ENCODE assay signal across 8 cellular contexts in genomic region chr3:98902341-98902740, GRCh38. TPM values are rescaled to one million over a fixed set of nuclear protein-coding genes. Genes with fewer than 3 reads are reported as not detected.
DNase-seq lines count a peak whose midpoint lies in the region; ATAC-seq and TF ChIP-seq lines count a peak whose summit lies in the region.

No MANE protein-coding gene starts in this region.

- peaks cover 74% of the 10 kb centered on the region for H3K79me2 ChIP-seq in PC-3 (ENCODE audit: low read length)

- no peaks in the 10 kb centered on the region for H3K9me3 Mint-ChIP-seq in progenitor cell of endocrine pancreas (ENCODE audit: low read depth)

- intact Hi-C loops in PC-3 (cut with micrococcal nuclease) (loop anchor here (5.0 kb wide), 1 partner anchor 310 kb away; the partner anchor contains the start of gene CPOX), sciatic nerve (cut with DNase I) (no loop called here)

- H3K4me3 ChIP-seq in GM08714 (ENCODE audit: low read length): peak overlapping the region; percentile 63
- peak overlapping the region; percentile 75 for H3K4me3 ChIP-seq in PC-3 (ENCODE audit: low read length)
- peak overlapping the region; percentile 68 for H3K4me3 ChIP-seq in epithelial cell of proximal tubule (ENCODE audit: low read depth, low read length)

- TF ChIP-seq CTCF in PC-3 (conservative IDR thresholded peaks at IDR 0.05; ENCODE audit: low read depth, low read length): no peak
- TF ChIP-seq CTCF in epithelial cell of proximal tubule (conservative IDR thresholded peaks at IDR 0.05; ENCODE audit: low read depth, low read length): no peak
- no peak for TF ChIP-seq CTCF in progenitor cell of endocrine pancreas (IDR thresholded peaks at IDR 0.05; ENCODE audit: unreplicated experiment)

- peak overlapping the region; percentile 67 for H3K27ac ChIP-seq in PC-3 (ENCODE audit: low read length)

- ATAC-seq in PC-3 (no peak), HG02588 (IDR thresholded peaks at IDR 0.05; ENCODE audit: unreplicated experiment) (no peak), sciatic nerve (no peak), GM19324 (IDR thresholded peaks at IDR 0.05; ENCODE audit: low FRiP score, unreplicated experiment) (no peak)

- H3K9me2 ChIP-seq in PC-3 (replicated peaks; ENCODE audit: low read length): no peaks in the 10 kb centered on the region

- peak overlapping the region; percentile 94 for H3K4me2 ChIP-seq in PC-3 (ENCODE audit: low read length)

- peaks cover 45% of the 10 kb centered on the region for H3K4me1 ChIP-seq in PC-3 (ENCODE audit: insufficient read depth, low read length)

- no peaks in the 10 kb centered on the region for H3K9me3 ChIP-seq in PC-3 (ENCODE audit: low read length)

- peaks cover 24% of the 10 kb centered on the region for H3K4me1 Mint-ChIP-seq in progenitor cell of endocrine pancreas (ENCODE audit: low read depth)

- H3K4me3 Mint-ChIP-seq in progenitor cell of endocrine pancreas (ENCODE audit: low read depth): peak overlapping the region; percentile 97

- DNase-seq in PC-3 (no peak), epithelial cell of proximal tubule (ENCODE audit: low read depth) (no peak), progenitor cell of endocrine pancreas (ENCODE audit: low spot score, unreplicated experiment) (no peak), sciatic nerve (ENCODE audit: low spot score) (no peak)
- DNase-seq in activated CD4-positive, alpha-beta T cell treated with anti-CD3 and anti-CD28 coated beads, Interleukin-2, amount 50 U/mL, for 1 hour: no peak

- no peaks in the 10 kb centered on the region for H3K27me3 ChIP-seq in PC-3 (ENCODE audit: low read length)

- BruUV-seq in PC-3 (replicated peaks; lab: Mats Ljungman, UMichigan): TSS peak; percentile 79

- H3K9ac ChIP-seq in PC-3 (ENCODE audit: low read length): peak overlapping the region; percentile 76

- POLR2A ChIA-PET in PC-3 (lab: Charles Lee; ENCODE audit: unreplicated experiment): interaction anchor here (0.6 to 2.0 kb wide), 14 partner anchors 26 to 1139 kb away, joined by 3 to 35 read pairs (median 12); no protein-coding TSS in a partner anchor

- H2AFZ ChIP-seq in PC-3 (ENCODE audit: low read length): peak overlapping the region; percentile 74

- H3K36me3 ChIP-seq in PC-3 (ENCODE audit: low read depth, low read length): peaks cover 31% of the 10 kb centered on the region

- H3K27ac Mint-ChIP-seq in progenitor cell of endocrine pancreas: peak overlapping the region; percentile 98

- peaks cover 34% of the 10 kb centered on the region for H4K20me1 ChIP-seq in PC-3 (ENCODE audit: low read length)

- peaks cover 6% of the 10 kb centered on the region for H3F3A ChIP-seq in PC-3 (ENCODE audit: low read length, unreplicated experiment)

- no peaks in the 10 kb centered on the region for H3K27me3 Mint-ChIP-seq in progenitor cell of endocrine pancreas

- peaks cover 2% of the 10 kb centered on the region for H3K36me3 Mint-ChIP-seq in progenitor cell of endocrine pancreas (ENCODE audit: insufficient read depth)

- CTCF ChIA-PET in PC-3 (lab: Charles Lee): interaction anchor here (0.9 to 1.1 kb wide), 3 partner anchors 53 to 92 kb away, joined by 3 to 5 read pairs (median 4); no protein-coding TSS in a partner anchor

RNA-seq across cellular contexts. Expression of gene DCBLD2, which starts 0.8 kb away (rescaled TPM):
- total RNA-seq in PC-3 (2014; rRNA removed) (265 and 307 TPM in 2 replicates), epithelial cell of proximal tubule (621 and 846 TPM in 2 replicates), progenitor cell of endocrine pancreas (85.5 and 86.8 TPM in 2 replicates), sciatic nerve (41.8 TPM)
